In the genomic region with DNA sequence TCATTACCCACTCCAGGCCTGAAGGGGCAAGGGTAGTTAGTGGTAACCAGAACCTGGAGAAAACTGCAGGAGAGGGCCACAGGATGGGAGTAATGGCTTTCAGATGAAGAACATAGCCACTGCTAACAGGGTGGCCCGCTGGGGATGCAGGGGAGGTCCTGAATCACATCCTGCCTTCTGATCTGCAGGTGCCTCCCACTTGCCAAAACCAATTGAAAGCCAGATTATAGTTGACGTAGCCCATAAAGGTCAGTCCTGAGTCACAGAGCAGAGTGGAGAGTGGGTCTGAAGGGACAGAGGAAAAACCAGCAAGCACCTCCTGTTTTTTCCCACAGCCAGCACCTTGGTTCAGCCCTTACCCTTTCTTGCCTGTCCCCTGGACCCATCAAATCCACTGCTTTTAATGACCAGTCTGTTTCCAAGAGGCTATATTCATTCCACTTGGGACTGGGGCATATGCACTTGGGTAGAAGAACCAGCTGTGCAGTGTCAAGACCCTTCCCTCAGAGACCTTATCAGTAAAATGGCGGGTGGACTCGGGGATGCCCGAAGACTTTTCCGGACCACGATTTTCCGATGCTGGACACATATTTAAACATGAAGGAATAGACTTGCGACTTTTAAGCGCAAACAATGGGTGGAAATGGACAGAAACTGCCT, we compare ENCODE assay signal across 8 cellular contexts. TPM values are rescaled to one million over a fixed set of nuclear protein-coding genes. Genes with fewer than 3 reads are reported as not detected.
DNase-seq lines count a peak whose midpoint lies in the region; ATAC-seq, FAIRE-seq and TF ChIP-seq lines count a peak whose summit lies in the region.

No MANE protein-coding gene starts in this region.

- H3K4me2 ChIP-seq in mammary epithelial cell (ENCODE audit: insufficient read depth, low read depth, low read length) = peak overlapping the region; percentile 93

- peaks cover 19% of the 10 kb centered on the region for H3K4me1 ChIP-seq in mammary epithelial cell (ENCODE audit: insufficient read depth, low read length)

- no peak for TF ChIP-seq CTCF in mammary epithelial cell (conservative IDR thresholded peaks at IDR 0.05 in 1 of 2, IDR thresholded peaks at IDR 0.05 in 1 of 2; ENCODE audit: extremely low read depth in 1 of 2, insufficient read depth in 1 of 2, low read depth in 1 of 2, low read length in 2 of 2)

- peak; percentile 72 for FAIRE-seq in islet of Langerhans (lab: Jason Lieb, UNC)

- no peaks in the 10 kb centered on the region for H3K9me3 ChIP-seq in mammary epithelial cell (replicated peaks; ENCODE audit: insufficient read depth, low read length)

- H3K4me3 ChIP-seq in mammary epithelial cell (replicated peaks in 1 of 3; ENCODE audit: insufficient read depth in 1 of 3, low read depth in 2 of 3, low read length in 3 of 3) = peak overlapping the region; percentile 48 to 59 (median 58)

- BruUV-seq in mammary epithelial cell (replicated peaks; lab: Mats Ljungman, UMichigan) = no TSS peak

- CTCF ChIA-PET in mammary epithelial cell (lab: Charles Lee; ENCODE audit: low non-redundant PET) = no interaction called here

- H3K27me3 ChIP-seq in mammary epithelial cell (ENCODE audit: insufficient read depth, low read length) = no peaks in the 10 kb centered on the region

- 28% methylated on average over 9 of the region's 10 CpGs for WGBS in mammary epithelial cell (ENCODE audit: low coverage, missing lambda C conversion rate)

- dilution Hi-C loops in mammary epithelial cell (cut with HindIII; ENCODE audit: low sequenced_read_pairs) = no loop called here

- H3K27ac ChIP-seq in mammary epithelial cell (ENCODE audit: insufficient read depth, low read depth, low read length) = no peak overlapping the region

- in situ Hi-C loops in SK-MEL-5 (cut with HindIII; ENCODE audit: low pct_unique_long_range_greater_than_20kb, low sequenced_read_pairs) (no loop called here), mammary epithelial cell (cut with MboI; ENCODE audit: low sequenced_read_pairs in 2 of 2) (no loop called here)

- no peaks in the 10 kb centered on the region for H3K79me2 ChIP-seq in mammary epithelial cell (ENCODE audit: insufficient read depth, low read length)

- no peaks in the 10 kb centered on the region for H4K20me1 ChIP-seq in mammary epithelial cell (ENCODE audit: insufficient read depth, low read length)

- H3K9ac ChIP-seq in mammary epithelial cell (ENCODE audit: insufficient read depth, low read length) = no peak overlapping the region

- no peaks in the 10 kb centered on the region for H3K36me3 ChIP-seq in mammary epithelial cell (ENCODE audit: insufficient read depth, low read length)

- DNase-seq in DMS53 (lab: John Stamatoyannopoulos, UW) (peak; percentile 91), SK-MEL-5 (ENCODE audit: low read depth, low spot score) (peak; percentile 85), mammary epithelial cell (no peak), NK-92 (lab: John Stamatoyannopoulos, UW; ENCODE audit: unreplicated experiment) (no peak), epidermal melanocyte (ENCODE audit: insufficient read length, low spot score) (no peak)
- peak in 2 of 3 donors; percentile 30 to 40 for DNase-seq in stimulated activated CD4-positive, alpha-beta T cell treated with anti-CD3 and anti-CD28 coated beads, Interleukin-12 subunit alpha, Interleukin-12 subunit beta, amount 100 ng/mL, for 48 hours (ENCODE audit: low read depth in 2 of 3, low spot score in 1 of 3)

- intact Hi-C loops in mammary epithelial cell (cut with micrococcal nuclease) = loop anchor here (2.0 to 5.0 kb wide), 3 partner anchors 44 to 276 kb away; partner anchors contain the start of gene NCK1

- peak overlapping the region; percentile 94 for H2AFZ ChIP-seq in mammary epithelial cell (ENCODE audit: low read depth, low read length)

- ATAC-seq in HG03039 (IDR thresholded peaks at IDR 0.05; ENCODE audit: unreplicated experiment) = peak; percentile 58

RNA-seq across cellular contexts. Expression of gene SLC35G2, which starts 0.6 kb away (rescaled TPM):
- 18.5 and 22.7 TPM in 2 replicates for total RNA-seq in SK-MEL-5 (2014; rRNA removed; shearing (Covaris generic))
- polyA plus RNA-seq in SK-MEL-5 (2015; cell fraction: cytosol; rRNA removed) = 12.4 TPM in 2 replicates
- polyA plus RNA-seq in SK-MEL-5 (2015; cell fraction: nucleus; rRNA removed) = 10.5 and 13.5 TPM in 2 replicates
- 1 to 10 TPM; 3.9 to 6.0 TPM for total RNA-seq in mammary epithelial cell
- 3.9 TPM for polyA plus RNA-seq in mammary epithelial cell
- 7.3 TPM for polyA minus RNA-seq in mammary epithelial cell

RNA-seq across cellular contexts. Expression of gene NCK1, which starts 43.7 kb away (rescaled TPM):
- total RNA-seq in SK-MEL-5 (2014; rRNA removed; shearing (Covaris generic)) = 40.0 and 43.8 TPM in 2 replicates
- polyA plus RNA-seq in SK-MEL-5 (2015; cell fraction: cytosol; rRNA removed) = 36.1 and 39.9 TPM in 2 replicates
- polyA plus RNA-seq in SK-MEL-5 (2015; cell fraction: nucleus; rRNA removed) = 18.6 and 20.2 TPM in 2 replicates
- total RNA-seq in mammary epithelial cell = 10 to 100 TPM; 46.2 to 47.0 TPM
- 33.0 TPM for polyA plus RNA-seq in mammary epithelial cell
- 25.1 TPM for polyA minus RNA-seq in mammary epithelial cell

Comparison
In these comparisons a context has a peak if more than half of its experiments do, and no peak if none do; other contexts are left out.
1. DNase-seq: peak in DMS53 (single experiment), SK-MEL-5 (single experiment) and stimulated activated CD4-positive, alpha-beta T cell treated with anti-CD3 and anti-CD28 coated beads, Interleukin-12 subunit alpha, Interleukin-12 subunit beta, amount 100 ng/mL, for 48 hours (2 of 3); none in mammary epithelial cell (single experiment), NK-92 (single experiment) and epidermal melanocyte (single experiment).